1 cellular context compared by ENCODE assay signal in the genomic region with DNA sequence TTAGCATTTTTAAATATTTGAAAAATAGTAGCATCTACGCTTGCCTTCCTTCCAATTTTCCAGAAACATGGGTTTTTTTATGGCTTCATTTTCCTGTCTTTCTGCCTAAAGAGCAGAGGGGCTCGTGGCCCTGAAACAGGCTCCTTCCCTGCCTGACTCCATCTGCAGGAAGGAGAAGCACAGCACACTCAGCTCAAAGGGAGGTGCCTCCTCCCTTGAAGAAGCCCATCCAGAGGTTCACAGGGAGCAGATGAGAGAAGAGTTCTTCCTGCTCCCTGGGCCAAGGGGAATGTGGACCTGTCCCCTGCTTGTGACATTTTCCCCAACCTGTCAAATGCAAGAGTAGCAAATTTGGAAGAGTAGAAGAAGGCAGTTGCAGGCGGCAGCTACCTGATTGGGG.
TF ChIP-seq lines count a peak whose summit lies in the region.

No MANE protein-coding gene starts in this region.

TF ChIP-seq in A549, 52 proteins besides CTCF, POLR2A, EP300 and RAD21:
- TF ChIP-seq FOXS1 (CRISPR knock-in tag; IDR thresholded peaks at IDR 0.05) (no peak), MAZ (IDR thresholded peaks at IDR 0.05; ENCODE audit: borderline replicate concordance, low read depth, low read length) (no peak), SMC3 (IDR thresholded peaks at IDR 0.05) (no peak), ZSCAN20 (CRISPR knock-in tag; IDR thresholded peaks at IDR 0.05) (no peak), SREBF2 (IDR thresholded peaks at IDR 0.05) (no peak), HOXB13 (CRISPR knock-in tag; IDR thresholded peaks at IDR 0.05; ENCODE audit: low read depth) (no peak), TP53 (CRISPR knock-in tag; IDR thresholded peaks at IDR 0.05) (no peak), CHD4 (IDR thresholded peaks at IDR 0.05; ENCODE audit: borderline replicate concordance) (no peak), JUNB (IDR thresholded peaks at IDR 0.05) (no peak), ESRRA (IDR thresholded peaks at IDR 0.05; ENCODE audit: borderline replicate concordance, low read length) (no peak), PHF8 (IDR thresholded peaks at IDR 0.05; ENCODE audit: borderline replicate concordance, low read depth) (no peak), KDM5A (IDR thresholded peaks at IDR 0.05) (no peak), GATA3 (IDR thresholded peaks at IDR 0.05; ENCODE audit: borderline replicate concordance) (no peak)
- TF ChIP-seq, protein P1, sequence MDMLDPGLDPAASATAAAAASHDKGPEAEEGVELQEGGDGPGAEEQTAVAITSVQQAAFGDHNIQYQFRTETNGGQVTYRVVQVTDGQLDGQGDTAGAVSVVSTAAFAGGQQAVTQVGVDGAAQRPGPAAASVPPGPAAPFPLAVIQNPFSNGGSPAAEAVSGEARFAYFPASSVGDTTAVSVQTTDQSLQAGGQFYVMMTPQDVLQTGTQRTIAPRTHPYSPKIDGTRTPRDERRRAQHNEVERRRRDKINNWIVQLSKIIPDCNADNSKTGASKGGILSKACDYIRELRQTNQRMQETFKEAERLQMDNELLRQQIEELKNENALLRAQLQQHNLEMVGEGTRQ (IDR thresholded peaks at IDR 0.05), result no peak
- TF ChIP-seq, protein P2, sequence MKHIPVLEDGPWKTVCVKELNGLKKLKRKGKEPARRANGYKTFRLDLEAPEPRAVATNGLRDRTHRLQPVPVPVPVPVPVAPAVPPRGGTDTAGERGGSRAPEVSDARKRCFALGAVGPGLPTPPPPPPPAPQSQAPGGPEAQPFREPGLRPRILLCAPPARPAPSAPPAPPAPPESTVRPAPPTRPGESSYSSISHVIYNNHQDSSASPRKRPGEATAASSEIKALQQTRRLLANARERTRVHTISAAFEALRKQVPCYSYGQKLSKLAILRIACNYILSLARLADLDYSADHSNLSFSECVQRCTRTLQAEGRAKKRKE (CRISPR knock-in tag; IDR thresholded peaks at IDR 0.05; ENCODE audit: low read depth), result no peak
- TF ChIP-seq, protein P3, sequence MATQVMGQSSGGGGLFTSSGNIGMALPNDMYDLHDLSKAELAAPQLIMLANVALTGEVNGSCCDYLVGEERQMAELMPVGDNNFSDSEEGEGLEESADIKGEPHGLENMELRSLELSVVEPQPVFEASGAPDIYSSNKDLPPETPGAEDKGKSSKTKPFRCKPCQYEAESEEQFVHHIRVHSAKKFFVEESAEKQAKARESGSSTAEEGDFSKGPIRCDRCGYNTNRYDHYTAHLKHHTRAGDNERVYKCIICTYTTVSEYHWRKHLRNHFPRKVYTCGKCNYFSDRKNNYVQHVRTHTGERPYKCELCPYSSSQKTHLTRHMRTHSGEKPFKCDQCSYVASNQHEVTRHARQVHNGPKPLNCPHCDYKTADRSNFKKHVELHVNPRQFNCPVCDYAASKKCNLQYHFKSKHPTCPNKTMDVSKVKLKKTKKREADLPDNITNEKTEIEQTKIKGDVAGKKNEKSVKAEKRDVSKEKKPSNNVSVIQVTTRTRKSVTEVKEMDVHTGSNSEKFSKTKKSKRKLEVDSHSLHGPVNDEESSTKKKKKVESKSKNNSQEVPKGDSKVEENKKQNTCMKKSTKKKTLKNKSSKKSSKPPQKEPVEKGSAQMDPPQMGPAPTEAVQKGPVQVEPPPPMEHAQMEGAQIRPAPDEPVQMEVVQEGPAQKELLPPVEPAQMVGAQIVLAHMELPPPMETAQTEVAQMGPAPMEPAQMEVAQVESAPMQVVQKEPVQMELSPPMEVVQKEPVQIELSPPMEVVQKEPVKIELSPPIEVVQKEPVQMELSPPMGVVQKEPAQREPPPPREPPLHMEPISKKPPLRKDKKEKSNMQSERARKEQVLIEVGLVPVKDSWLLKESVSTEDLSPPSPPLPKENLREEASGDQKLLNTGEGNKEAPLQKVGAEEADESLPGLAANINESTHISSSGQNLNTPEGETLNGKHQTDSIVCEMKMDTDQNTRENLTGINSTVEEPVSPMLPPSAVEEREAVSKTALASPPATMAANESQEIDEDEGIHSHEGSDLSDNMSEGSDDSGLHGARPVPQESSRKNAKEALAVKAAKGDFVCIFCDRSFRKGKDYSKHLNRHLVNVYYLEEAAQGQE (IDR thresholded peaks at IDR 0.05), result no peak
- TF ChIP-seq, protein P4, sequence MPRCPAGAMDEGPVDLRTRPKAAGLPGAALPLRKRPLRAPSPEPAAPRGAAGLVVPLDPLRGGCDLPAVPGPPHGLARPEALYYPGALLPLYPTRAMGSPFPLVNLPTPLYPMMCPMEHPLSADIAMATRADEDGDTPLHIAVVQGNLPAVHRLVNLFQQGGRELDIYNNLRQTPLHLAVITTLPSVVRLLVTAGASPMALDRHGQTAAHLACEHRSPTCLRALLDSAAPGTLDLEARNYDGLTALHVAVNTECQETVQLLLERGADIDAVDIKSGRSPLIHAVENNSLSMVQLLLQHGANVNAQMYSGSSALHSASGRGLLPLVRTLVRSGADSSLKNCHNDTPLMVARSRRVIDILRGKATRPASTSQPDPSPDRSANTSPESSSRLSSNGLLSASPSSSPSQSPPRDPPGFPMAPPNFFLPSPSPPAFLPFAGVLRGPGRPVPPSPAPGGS (IDR thresholded peaks at IDR 0.05), result no peak
